In the genomic region with DNA sequence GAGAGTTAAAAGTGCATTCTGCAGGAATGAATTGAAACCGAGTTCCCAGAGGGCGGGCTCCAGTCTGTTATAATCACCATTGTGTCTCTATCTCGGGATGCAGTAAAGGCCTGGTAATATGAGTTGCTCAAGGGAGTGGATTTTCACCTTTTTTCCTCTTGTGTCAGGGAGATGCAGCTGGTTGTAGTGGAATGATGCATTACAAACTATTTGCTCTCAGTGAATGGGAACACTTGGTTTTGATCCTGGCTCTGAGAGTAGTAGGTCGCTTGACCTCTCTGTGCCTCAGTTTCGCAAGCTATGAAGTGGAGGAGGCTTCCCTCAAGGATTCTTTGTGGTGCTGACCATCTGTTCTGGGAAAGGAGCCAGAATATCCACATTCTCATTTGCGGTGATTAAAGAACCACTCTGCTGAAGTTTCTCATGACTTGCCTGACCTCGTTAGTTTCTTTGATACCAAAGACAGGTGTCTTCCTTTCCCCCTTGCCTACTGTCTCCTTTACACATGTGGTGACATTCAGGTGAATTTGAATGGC, we compare ENCODE assay signal across 11 cellular contexts.
DNase-seq lines count a peak whose midpoint lies in the region; ATAC-seq and TF ChIP-seq lines count a peak whose summit lies in the region.
"Had no signal": no experiment of that assay in that cellular context is flagged by ENCODE, and none has a peak within 500 bp of the region (broad histone marks: within the 10 kb centered on the region; RNA-seq: fewer than 3 reads in every experiment).

No MANE protein-coding gene starts in this region.

- H3K4me1 ChIP-seq in OCI-LY1 (ENCODE audit: insufficient read depth, low read length, severe bottlenecking) (peaks cover 89% of the 10 kb centered on the region), psoas muscle (peaks cover 14% of the 10 kb centered on the region), gastroesophageal sphincter (peaks cover 0 to 66% (median 21%) of the 10 kb centered on the region in 3 donors)

- H3K9me3 ChIP-seq in OCI-LY1 (ENCODE audit: low read length) (no peaks in the 10 kb centered on the region), psoas muscle (no peaks in the 10 kb centered on the region), gastroesophageal sphincter (no peaks in the 10 kb centered on the region)
- H3K9me3 ChIP-seq: neutrophil had no signal

- peak overlapping the region; percentile 16; the same call in 1 of the 2 replicates for H3K4me2 ChIP-seq in OCI-LY1 (ENCODE audit: low read length)

- no peaks in the 10 kb centered on the region for H3K27me3 ChIP-seq in OCI-LY1 (ENCODE audit: insufficient read depth, low read length)
- no peaks in the 10 kb centered on the region for H3K27me3 ChIP-seq in psoas muscle (ENCODE audit: insufficient read depth in 3 of 3, low read length in 2 of 3)
- H3K27me3 ChIP-seq in gastroesophageal sphincter = no peaks in the 10 kb centered on the region
- H3K27me3 ChIP-seq: dorsolateral prefrontal cortex, neutrophil had no signal

- no peak for TF ChIP-seq POLR2A in gastroesophageal sphincter (IDR thresholded peaks at IDR 0.05)

- peak overlapping the region; percentile 48; the same call in 1 of the 2 replicates for H3K9ac ChIP-seq in OCI-LY1 (ENCODE audit: low read length)

- peak overlapping the region; percentile 95 for H3K27ac ChIP-seq in OCI-LY1 (ENCODE audit: low read depth, low read length, poor library complexity, severe bottlenecking)
- peak overlapping the region; percentile 3 for H3K27ac ChIP-seq in psoas muscle
- H3K27ac ChIP-seq in gastroesophageal sphincter = no peak overlapping the region
- H3K27ac ChIP-seq: neutrophil had no signal

- no peak for TF ChIP-seq EP300 in gastroesophageal sphincter (IDR thresholded peaks at IDR 0.05)

- no peaks in the 10 kb centered on the region for H3K79me2 ChIP-seq in OCI-LY1 (ENCODE audit: insufficient read depth, low read length)

- no peaks in the 10 kb centered on the region for H4K20me1 ChIP-seq in OCI-LY1 (ENCODE audit: insufficient read depth, low read length)

- no peak overlapping the region for H2AFZ ChIP-seq in OCI-LY1 (ENCODE audit: low read length)

- intact Hi-C loops in psoas muscle (cut with DNase I) = loop anchor here (10.0 kb wide), 3 partner anchors 172 to 722 kb away; no protein-coding TSS in a partner anchor

- ATAC-seq in psoas muscle (peak; percentile 31 to 58 (median 52)), HG02610 (IDR thresholded peaks at IDR 0.05; ENCODE audit: unreplicated experiment) (no peak), gastroesophageal sphincter (no peak)
- ATAC-seq: activated CD8-positive, alpha-beta T cell treated with anti-CD3 and anti-CD28 coated beads, Interleukin-2, amount 10 ng/mL, durations not matched to agents 7 days and 5 days had no signal

- H3F3A ChIP-seq in OCI-LY1 (ENCODE audit: insufficient read depth, low read length) = no peaks in the 10 kb centered on the region

- no peaks in the 10 kb centered on the region for H3K9me2 ChIP-seq in OCI-LY1 (ENCODE audit: low read depth, low read length)

- H3K4me3 ChIP-seq in OCI-LY1 (ENCODE audit: low read depth, low read length, poor library complexity, severe bottlenecking) (no peak overlapping the region), psoas muscle (no peak overlapping the region), gastroesophageal sphincter (no peak overlapping the region)
- H3K4me3 ChIP-seq: dorsolateral prefrontal cortex had no signal

- H3K36me3 ChIP-seq in OCI-LY1 (ENCODE audit: insufficient read depth, low read length) (no peaks in the 10 kb centered on the region; the same call in 1 of the 2 replicates), psoas muscle (ENCODE audit: insufficient read depth in 1 of 2, low read depth in 1 of 2) (no peaks in the 10 kb centered on the region), gastroesophageal sphincter (no peaks in the 10 kb centered on the region)

- DNase-seq in GM04503 (ENCODE audit: low read depth) (peak; percentile 78), fibroblast of gingiva (ENCODE audit: low read depth) (peak; percentile 77), psoas muscle (no peak)
- no peak for DNase-seq in activated CD4-positive, alpha-beta T cell treated with anti-CD3 and anti-CD28 coated beads, Interleukin-2, amount 50 U/mL, for 4 hours
- DNase-seq: activated CD8-positive, alpha-beta T cell treated with anti-CD3 and anti-CD28 coated beads, Interleukin-2, amount 10 ng/mL, durations not matched to agents 7 days and 5 days; NCI-H748 treated with DMSO at 0.1 percent for 48 hours had no signal

- 42 to 50% (median 45%) methylated on average over 7 of the region's 7 CpGs for WGBS in psoas muscle, 3 donors
- 67 to 69% methylated on average over 6 to 7 of the region's 7 CpGs for WGBS in gastroesophageal sphincter (ENCODE audit: low coverage in 1 of 2), 2 donors

- no peak for TF ChIP-seq CTCF in OCI-LY1 (IDR thresholded peaks at IDR 0.05; ENCODE audit: low read length)
- no peak for TF ChIP-seq CTCF in psoas muscle (IDR thresholded peaks at IDR 0.05)
- no peak for TF ChIP-seq CTCF in gastroesophageal sphincter (IDR thresholded peaks at IDR 0.05)

Comparison
In these comparisons a context has a peak if more than half of its experiments do, and no peak if none do; other contexts are left out.
1. DNase-seq: peak in GM04503 (single experiment) and fibroblast of gingiva (single experiment); none in psoas muscle (0 of 2) and activated CD4-positive, alpha-beta T cell treated with anti-CD3 and anti-CD28 coated beads, Interleukin-2, amount 50 U/mL, for 4 hours (0 of 2).
2. H3K27ac ChIP-seq: peak in OCI-LY1 (single experiment) and psoas muscle (single experiment); none in gastroesophageal sphincter (0 of 4).
3. ATAC-seq: peak in psoas muscle (4 of 4); none in HG02610 (single experiment) and gastroesophageal sphincter (single experiment).